ENCODE assay signal across 8 cellular contexts in genomic region chr17:42566873-42567573, GRCh38. TPM values are rescaled to one million over a fixed set of nuclear protein-coding genes. Genes with fewer than 3 reads are reported as not detected.
DNase-seq lines count a peak whose midpoint lies in the region; ATAC-seq and FAIRE-seq lines count a peak whose summit lies in the region.

TSS of gene MLX (plus strand) at chr17:42567100. CDS start at chr17:42567125, 25 bp downstream.

- peak within 1 kb of the TSS; percentile 91 for H3K27ac ChIP-seq in right cardiac atrium (ENCODE audit: low read length)

- no peaks in the 10 kb centered on the region for H3K9me3 ChIP-seq in right cardiac atrium (ENCODE audit: control insufficient read depth, low read length)

- WGBS in right cardiac atrium: under 1% methylated on average over 72 of the region's 72 CpGs

- H3K27me3 ChIP-seq in right cardiac atrium (ENCODE audit: control insufficient read depth, insufficient read depth): no peaks in the 10 kb centered on the region

- H3K27me3 Mint-ChIP-seq in T-helper 2 cell treated with Interferon-gamma antibody and Interleukin-4, amounts not matched to agents 5 μg/mL and 100 μg/mL, for 36 hours (ENCODE audit: low read depth): no peaks in the 10 kb centered on the region

- peak within 1 kb of the TSS; percentile 87 for H3K4me3 ChIP-seq in right cardiac atrium (ENCODE audit: low read length)

- FAIRE-seq in urothelium cell line (lab: Jason Lieb, UNC): peak; percentile 98

- ATAC-seq in HG02840 (IDR thresholded peaks at IDR 0.05; ENCODE audit: low FRiP score, unreplicated experiment) (peak; percentile 63), right cardiac atrium (peak; percentile 85 to 87)

- DNase-seq in GDM1 (lab: John Stamatoyannopoulos, UW): peak; percentile 83
- DNase-seq in NCI-H1930 (lab: John Stamatoyannopoulos, UW): peak; percentile 69 to 89
- DNase-seq in T-helper 2 cell treated with Interferon-gamma antibody and Interleukin-4, amounts not matched to agents 5 μg/mL and 100 μg/mL, for 36 hours (ENCODE audit: low spot score): peak; percentile 93
- peak; percentile 40 to 97 (median 88) for DNase-seq in anterior cingulate cortex (lab: John Stamatoyannopoulos, UW)
- DNase-seq in right cardiac atrium: peak; percentile 97 to 99 (median 99)
- peak; percentile 92 for DNase-seq in putamen (ENCODE audit: low spot score)
- peak; percentile 100 for DNase-seq in urothelium cell line (ENCODE audit: low spot score)

- peak within 1 kb of the TSS; percentile 96 for H3K27ac Mint-ChIP-seq in T-helper 2 cell treated with Interferon-gamma antibody and Interleukin-4, amounts not matched to agents 5 μg/mL and 100 μg/mL, for 36 hours

- no peaks in the 10 kb centered on the region for H3K9me3 Mint-ChIP-seq in T-helper 2 cell treated with Interferon-gamma antibody and Interleukin-4, amounts not matched to agents 5 μg/mL and 100 μg/mL, for 36 hours

- intact Hi-C loops in right cardiac atrium (cut with DNase I): no loop called here

- H3K36me3 Mint-ChIP-seq in T-helper 2 cell treated with Interferon-gamma antibody and Interleukin-4, amounts not matched to agents 5 μg/mL and 100 μg/mL, for 36 hours (ENCODE audit: low read depth): peaks cover 49% of the 10 kb centered on the region

- peaks cover 23% of the 10 kb centered on the region for H3K4me1 Mint-ChIP-seq in T-helper 2 cell treated with Interferon-gamma antibody and Interleukin-4, amounts not matched to agents 5 μg/mL and 100 μg/mL, for 36 hours (ENCODE audit: low read depth)

- H3K4me1 ChIP-seq in right cardiac atrium (ENCODE audit: control insufficient read depth, insufficient read depth, low read length): peaks cover 7% of the 10 kb centered on the region

- peak within 1 kb of the TSS; percentile 89 for H3K4me3 Mint-ChIP-seq in T-helper 2 cell treated with Interferon-gamma antibody and Interleukin-4, amounts not matched to agents 5 μg/mL and 100 μg/mL, for 36 hours

RNA-seq across cellular contexts. Expression of gene MLX, which starts in this region (rescaled TPM):
- total RNA-seq in right cardiac atrium: 10 to 100 TPM; 46.9 to 63.8 (median 54.2) TPM
- polyA plus RNA-seq in right cardiac atrium: 65.0 TPM

Comparison
In these comparisons a context has a peak if more than half of its experiments do, and no peak if none do; other contexts are left out.
1. Peak in every context shown above with its lines: DNase-seq, ATAC-seq, H3K4me3 ChIP-seq and H3K27ac ChIP-seq.